In genomic region chr14:24114536-24115450, GRCh38 we compare ENCODE assay signal across 1 cellular context.
TF ChIP-seq lines count a peak whose summit lies in the region.

Gene DCAF11 (plus strand): TSS chr14:24114777. CDS start chr14:24115595, 818 bp downstream.
Gene NRL (minus strand): TSS chr14:24114949. CDS start chr14:24082848, 32,101 bp downstream.

TF ChIP-seq in A549, 52 proteins besides CTCF, POLR2A, EP300 and RAD21 (continued from another document):
- TF ChIP-seq REST (IDR thresholded peaks at IDR 0.05), result peak; percentile 92
- peak in 1 of 2 experiments; percentile 10; a peak in 2 of 5 replicates for TF ChIP-seq JUN (IDR thresholded peaks at IDR 0.05)
